8 cellular contexts compared by ENCODE assay signal in genomic region chr12:125185740-125186470, GRCh38.
A peak's percentile ranks its signal among the peaks of the same experiment; 100 is the strongest.
DNase-seq lines count a peak whose midpoint lies in the region; ATAC-seq and TF ChIP-seq lines count a peak whose summit lies in the region.

TSS of gene TMEM132B (plus strand) at chr12:125186386.

- peaks cover 74 to 88% of the 10 kb centered on the region in 2 donors for H3K27me3 Mint-ChIP-seq in effector memory CD8-positive, alpha-beta T cell
- peaks cover 34% of the 10 kb centered on the region for H3K27me3 Mint-ChIP-seq in memory B cell
- peaks cover 93% of the 10 kb centered on the region for H3K27me3 Mint-ChIP-seq in stimulated activated naive CD8-positive, alpha-beta T cell treated with anti-CD3 and anti-CD28 coated beads, Interleukin-15, amount 100 ng/mL, for 72 hours

- no peaks in the 10 kb centered on the region for H3K36me3 Mint-ChIP-seq in effector memory CD8-positive, alpha-beta T cell (ENCODE audit: insufficient read depth)
- no peaks in the 10 kb centered on the region for H3K36me3 Mint-ChIP-seq in memory B cell

- ATAC-seq in GM21619 (IDR thresholded peaks at IDR 0.05; ENCODE audit: unreplicated experiment) = peak; percentile 43
- no peak for ATAC-seq in effector memory CD8-positive, alpha-beta T cell (replicated peaks)
- peak; percentile 60 for ATAC-seq in memory B cell (ENCODE audit: low read depth)
- peak; percentile 66 for ATAC-seq in stimulated activated naive CD8-positive, alpha-beta T cell treated with anti-CD3 and anti-CD28 coated beads, Interleukin-15, amount 100 ng/mL, for 72 hours
- no peak for ATAC-seq in GM19395 (IDR thresholded peaks at IDR 0.05; ENCODE audit: unreplicated experiment)

- DNase-seq in DMS53 (lab: John Stamatoyannopoulos, UW) (peak; percentile 79), NCI-H1105 (lab: John Stamatoyannopoulos, UW) (peak; percentile 53), memory B cell (ENCODE audit: low spot score in 2 of 2) (no peak)
- no peak for DNase-seq in effector memory CD8-positive, alpha-beta T cell
- peak; percentile 30 to 33 for DNase-seq in stimulated activated naive CD8-positive, alpha-beta T cell treated with anti-CD3 and anti-CD28 coated beads, Interleukin-15, amount 100 ng/mL, for 72 hours

- H3K9me3 Mint-ChIP-seq in effector memory CD8-positive, alpha-beta T cell = no peaks in the 10 kb centered on the region
- no peaks in the 10 kb centered on the region for H3K9me3 Mint-ChIP-seq in memory B cell
- H3K9me3 Mint-ChIP-seq in stimulated activated naive CD8-positive, alpha-beta T cell treated with anti-CD3 and anti-CD28 coated beads, Interleukin-15, amount 100 ng/mL, for 72 hours = no peaks in the 10 kb centered on the region

- peaks cover 5 to 8% of the 10 kb centered on the region in 2 donors for H3K4me1 Mint-ChIP-seq in effector memory CD8-positive, alpha-beta T cell (ENCODE audit: low read depth in 2 of 2)
- H3K4me1 Mint-ChIP-seq in memory B cell = peaks cover 13% of the 10 kb centered on the region
- H3K4me1 Mint-ChIP-seq in stimulated activated naive CD8-positive, alpha-beta T cell treated with anti-CD3 and anti-CD28 coated beads, Interleukin-15, amount 100 ng/mL, for 72 hours = peaks cover 28% of the 10 kb centered on the region

- no peak within 1 kb of the TSS for H3K27ac Mint-ChIP-seq in effector memory CD8-positive, alpha-beta T cell
- H3K27ac Mint-ChIP-seq in memory B cell = no peak within 1 kb of the TSS
- no peak within 1 kb of the TSS for H3K27ac Mint-ChIP-seq in stimulated activated naive CD8-positive, alpha-beta T cell treated with anti-CD3 and anti-CD28 coated beads, Interleukin-15, amount 100 ng/mL, for 72 hours

- no peak within 1 kb of the TSS for H3K27ac ChIP-seq in VCaP

- peak within 1 kb of the TSS; percentile 25 to 60 for H3K4me3 Mint-ChIP-seq in effector memory CD8-positive, alpha-beta T cell
- H3K4me3 Mint-ChIP-seq in memory B cell = peak within 1 kb of the TSS; percentile 68
- peak within 1 kb of the TSS; percentile 50 to 55 for H3K4me3 Mint-ChIP-seq in stimulated activated naive CD8-positive, alpha-beta T cell treated with anti-CD3 and anti-CD28 coated beads, Interleukin-15, amount 100 ng/mL, for 72 hours

- peak; percentile 80 for TF ChIP-seq CTCF in VCaP (conservative IDR thresholded peaks at IDR 0.05)

Comparison
In these comparisons a context has a peak if more than half of its experiments do, and no peak if none do; other contexts are left out.
1. DNase-seq: peak in DMS53 (single experiment), NCI-H1105 (single experiment) and stimulated activated naive CD8-positive, alpha-beta T cell treated with anti-CD3 and anti-CD28 coated beads, Interleukin-15, amount 100 ng/mL, for 72 hours (2 of 2); none in effector memory CD8-positive, alpha-beta T cell (0 of 3) and memory B cell (0 of 2).
2. ATAC-seq: peak in GM21619 (single experiment), memory B cell (single experiment) and stimulated activated naive CD8-positive, alpha-beta T cell treated with anti-CD3 and anti-CD28 coated beads, Interleukin-15, amount 100 ng/mL, for 72 hours (single experiment); none in effector memory CD8-positive, alpha-beta T cell (single experiment) and GM19395 (single experiment).
3. Peak in every context shown above with its lines, with median percentiles within 50 percentile points of each other: H3K4me3 Mint-ChIP-seq.